Comparison of ENCODE assay signal across 8 cellular contexts in the genomic region with DNA sequence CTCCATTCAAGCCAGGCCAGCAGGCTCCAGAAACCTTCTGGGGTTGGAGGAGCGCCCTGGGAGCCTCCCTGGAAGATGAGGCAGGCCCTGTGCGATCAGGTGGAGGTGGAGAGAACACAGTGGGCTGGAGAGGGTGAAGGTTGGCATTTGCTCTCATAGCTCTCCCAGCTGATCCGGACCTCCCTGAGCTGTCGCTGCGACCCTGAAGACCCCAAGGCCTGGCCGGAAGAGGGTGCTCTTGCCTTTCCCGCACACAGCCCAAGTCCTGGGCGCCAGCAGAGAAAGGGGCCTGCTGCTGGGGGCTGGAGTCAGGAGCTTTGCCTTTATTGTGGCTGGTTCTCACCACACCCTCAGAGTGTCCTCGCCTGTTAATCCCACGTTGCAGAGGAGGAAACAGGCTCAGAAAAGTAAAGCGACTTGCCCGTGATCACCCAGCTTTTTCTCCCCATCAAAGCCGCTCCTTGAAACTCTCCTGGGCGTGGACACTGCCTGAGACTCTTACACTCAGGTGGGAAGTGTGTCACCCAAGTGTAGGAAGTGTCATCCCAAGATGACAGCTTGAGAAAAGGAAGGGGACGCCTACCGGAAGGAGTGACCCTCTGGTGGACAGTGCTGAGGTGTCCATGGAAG. TPM values are rescaled to one million over a fixed set of nuclear protein-coding genes. Genes with fewer than 3 reads are reported as not detected.
DNase-seq lines count a peak whose midpoint lies in the region; ATAC-seq and TF ChIP-seq lines count a peak whose summit lies in the region.

No MANE protein-coding gene starts in this region.

- H3K4me1 Mint-ChIP-seq in CD8-positive, alpha-beta T cell (ENCODE audit: low read depth): peaks cover 12% of the 10 kb centered on the region

- no peaks in the 10 kb centered on the region for H3K27me3 Mint-ChIP-seq in CD8-positive, alpha-beta T cell (ENCODE audit: low read depth)

- H3K9me3 Mint-ChIP-seq in CD8-positive, alpha-beta T cell: no peaks in the 10 kb centered on the region

- H3K27ac ChIP-seq in left ventricle myocardium inferior (replicated peaks): peak overlapping the region; percentile 80
- H3K27ac ChIP-seq in temporal lobe (ENCODE audit: low read depth, low read length): peak overlapping the region; percentile 64
- no peak overlapping the region for H3K27ac ChIP-seq in CD8-positive, alpha-beta T cell (ENCODE audit: low read depth, low read length)

- no peak for ATAC-seq in CD8-positive, alpha-beta T cell

- POLR2A ChIA-PET in CD8-positive, alpha-beta T cell (lab: Charles Lee): interaction anchor here (0.6 to 1.6 kb wide), 2 partner anchors 10 to 330 kb away, joined by 3 read pairs; no protein-coding TSS in a partner anchor

- CTCF ChIA-PET in CD8-positive, alpha-beta T cell (lab: Charles Lee): interaction anchor here (0.9 to 9.1 kb wide), 7 partner anchors 9 to 335 kb away, joined by 3 to 186 read pairs (median 6); a partner anchor contains a TSS

- DNase-seq in NCI-H1092 treated with DMSO at 0.1 percent for 48 hours (lab: John Stamatoyannopoulos, UW) (peak; percentile 14), NCI-H1092 (lab: John Stamatoyannopoulos, UW) (no peak), left ventricle myocardium inferior (peak; percentile 67), DMS114 treated with DMSO at 0.1 percent for 48 hours (lab: John Stamatoyannopoulos, UW; ENCODE audit: unreplicated experiment) (no peak), NCI-H2107 (lab: John Stamatoyannopoulos, UW) (no peak)
- DNase-seq in CD8-positive, alpha-beta T cell: no peak

- no peaks in the 10 kb centered on the region for H3K27me3 ChIP-seq in left ventricle myocardium inferior (ENCODE audit: low read depth)
- no peaks in the 10 kb centered on the region for H3K27me3 ChIP-seq in CD8-positive, alpha-beta T cell (ENCODE audit: insufficient read depth, low read length)

- no peak overlapping the region for H3K4me3 Mint-ChIP-seq in CD8-positive, alpha-beta T cell

- no peak overlapping the region for H3K27ac Mint-ChIP-seq in CD8-positive, alpha-beta T cell

- H3K4me3 ChIP-seq in WI38 (ENCODE audit: low read depth, low read length) (no peak overlapping the region), left ventricle myocardium inferior (no peak overlapping the region)
- H3K4me3 ChIP-seq in CD8-positive, alpha-beta T cell (ENCODE audit: low read depth, low read length): no peak overlapping the region

- peaks cover 51% of the 10 kb centered on the region for H3K4me1 ChIP-seq in left ventricle myocardium inferior
- peaks cover 13% of the 10 kb centered on the region for H3K4me1 ChIP-seq in CD8-positive, alpha-beta T cell (ENCODE audit: insufficient read depth, low read length)

- H3K36me3 ChIP-seq in left ventricle myocardium inferior: no peaks in the 10 kb centered on the region
- no peaks in the 10 kb centered on the region for H3K36me3 ChIP-seq in CD8-positive, alpha-beta T cell (ENCODE audit: insufficient read depth, low read length)

- TF ChIP-seq CTCF in WI38 (IDR thresholded peaks at IDR 0.05; ENCODE audit: low read depth, low read length) (peak; percentile 72), left ventricle myocardium inferior (IDR thresholded peaks at IDR 0.05; ENCODE audit: borderline replicate concordance) (peak; percentile 84)
- TF ChIP-seq CTCF in CD8-positive, alpha-beta T cell (IDR thresholded peaks at IDR 0.05): no peak

- no peaks in the 10 kb centered on the region for H3K9me3 ChIP-seq in left ventricle myocardium inferior (replicated peaks)
- H3K9me3 ChIP-seq in CD8-positive, alpha-beta T cell (ENCODE audit: low read length): no peaks in the 10 kb centered on the region

- intact Hi-C loops in left ventricle myocardium inferior (cut with micrococcal nuclease): loop anchor here (1.0 to 10.0 kb wide), 3 partner anchors 51 to 138 kb away; a partner anchor contains a TSS
- intact Hi-C loops in CD8-positive, alpha-beta T cell (cut with DNase I, micrococcal nuclease): no loop called here

- H3K36me3 Mint-ChIP-seq in CD8-positive, alpha-beta T cell: no peaks in the 10 kb centered on the region

RNA-seq across cellular contexts. Expression of a gene that starts 8.6 kb away (rescaled TPM):
- total RNA-seq in left ventricle myocardium inferior (621 TPM), temporal lobe (619 TPM)
- total RNA-seq in CD8-positive, alpha-beta T cell: 1,000 to 10,000 TPM; 1,694 to 1,736 TPM

RNA-seq across cellular contexts. Expression of a gene that starts 20.9 kb away (rescaled TPM):
- total RNA-seq in left ventricle myocardium inferior (20.2 TPM), temporal lobe (1.2 TPM)
- 1 to 10 TPM; 3.8 to 4.0 TPM for total RNA-seq in CD8-positive, alpha-beta T cell

RNA-seq across cellular contexts. Expression of a gene that starts 29.4 kb away (rescaled TPM):
- total RNA-seq in left ventricle myocardium inferior: 25.8 TPM
- 11.6 TPM for total RNA-seq in temporal lobe
- 1 to 10 TPM; 6.8 to 6.9 TPM for total RNA-seq in CD8-positive, alpha-beta T cell

RNA-seq across cellular contexts. Expression of a gene that starts 30.4 kb away (rescaled TPM):
- 14.6 TPM for total RNA-seq in left ventricle myocardium inferior
- total RNA-seq in temporal lobe: 1.7 TPM
- total RNA-seq in CD8-positive, alpha-beta T cell: 10 to 100 TPM; 44.3 to 44.4 TPM

RNA-seq across cellular contexts. Expression of a gene that starts 37.0 kb away (rescaled TPM):
- total RNA-seq in left ventricle myocardium inferior (73.0 TPM), temporal lobe (32.5 TPM)
- total RNA-seq in CD8-positive, alpha-beta T cell: 10 to 100 TPM in 1 of 2 experiments, 1 to 10 TPM in 1; 9.8 to 14.7 TPM

Comparison
In these comparisons a context has a peak if more than half of its experiments do, and no peak if none do; other contexts are left out.
1. DNase-seq: peak in NCI-H1092 treated with DMSO at 0.1 percent for 48 hours (single experiment) and left ventricle myocardium inferior (single experiment); none in NCI-H1092 (single experiment), CD8-positive, alpha-beta T cell (0 of 7), DMS114 treated with DMSO at 0.1 percent for 48 hours (single experiment) and NCI-H2107 (single experiment).